Comparison of ENCODE assay signal across 1 cellular context in the genomic region with DNA sequence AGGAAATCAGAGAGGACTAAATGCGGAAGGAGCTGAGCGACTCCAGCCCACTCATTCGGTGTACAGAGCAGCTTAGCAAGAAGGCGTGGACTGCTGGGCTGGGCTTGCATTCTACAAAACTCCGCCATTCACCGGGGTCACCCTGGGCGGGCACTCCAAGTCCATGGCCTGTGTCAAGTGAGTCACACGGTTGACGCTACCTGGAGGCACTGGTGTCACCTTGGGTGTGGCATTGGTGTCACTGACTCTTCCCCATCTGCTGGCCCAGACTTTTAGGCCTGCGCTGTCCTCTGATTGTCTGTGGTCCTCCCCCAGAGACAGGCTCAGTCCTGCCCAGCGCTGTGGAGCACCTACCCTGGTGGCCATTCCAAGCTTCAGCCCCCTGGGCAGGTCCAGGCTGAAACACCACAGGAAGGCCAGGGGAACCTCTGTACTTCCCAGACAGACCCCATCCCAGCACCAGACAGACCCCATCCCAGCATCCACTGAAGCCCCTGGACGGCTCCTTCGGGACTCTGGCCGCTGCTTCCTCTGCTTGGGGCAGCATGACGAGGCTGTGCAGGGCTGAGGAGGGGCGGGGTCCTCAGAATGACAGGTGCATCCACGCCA.
TF ChIP-seq lines count a peak whose summit lies in the region.

No MANE protein-coding gene starts in this region.

TF ChIP-seq in H1, 55 proteins besides CTCF, POLR2A, EP300 and RAD21:
- TF ChIP-seq CHD1 (IDR thresholded peaks at IDR 0.05; ENCODE audit: low read depth, low read length) (no peak), HDAC6 (IDR thresholded peaks at IDR 0.05; ENCODE audit: low read depth, low read length) (no peak), YY1 (IDR thresholded peaks at IDR 0.05; ENCODE audit: low read depth, low read length) (no peak), POLR2AphosphoS5 (IDR thresholded peaks at IDR 0.05; ENCODE audit: low read depth, low read length) (no peak), SIX5 (IDR thresholded peaks at IDR 0.05; ENCODE audit: low read depth, low read length) (no peak), SIRT6 (IDR thresholded peaks at IDR 0.05; ENCODE audit: low read length) (no peak), HDAC2 (IDR thresholded peaks at IDR 0.05; ENCODE audit: borderline replicate concordance in 1 of 2, low read depth in 2 of 2, low read length in 2 of 2) (no peak), SIN3A (conservative IDR thresholded peaks at IDR 0.05 in 1 of 2, IDR thresholded peaks at IDR 0.05 in 1 of 2; ENCODE audit: low read depth in 1 of 2, low read length in 2 of 2) (no peak), GTF2F1 (IDR thresholded peaks at IDR 0.05; ENCODE audit: borderline replicate concordance, low read depth, low read length) (no peak), JUN (IDR thresholded peaks at IDR 0.05; ENCODE audit: low read depth, low read length) (no peak), FOSL1 (IDR thresholded peaks at IDR 0.05; ENCODE audit: insufficient read depth, low read depth, low read length) (no peak), CEBPB (IDR thresholded peaks at IDR 0.05; ENCODE audit: low read depth, low read length) (no peak), RFX5 (IDR thresholded peaks at IDR 0.05; ENCODE audit: borderline replicate concordance, low read depth, low read length) (no peak), NRF1 (IDR thresholded peaks at IDR 0.05; ENCODE audit: low read depth, low read length) (no peak)
- TF ChIP-seq, protein P1, sequence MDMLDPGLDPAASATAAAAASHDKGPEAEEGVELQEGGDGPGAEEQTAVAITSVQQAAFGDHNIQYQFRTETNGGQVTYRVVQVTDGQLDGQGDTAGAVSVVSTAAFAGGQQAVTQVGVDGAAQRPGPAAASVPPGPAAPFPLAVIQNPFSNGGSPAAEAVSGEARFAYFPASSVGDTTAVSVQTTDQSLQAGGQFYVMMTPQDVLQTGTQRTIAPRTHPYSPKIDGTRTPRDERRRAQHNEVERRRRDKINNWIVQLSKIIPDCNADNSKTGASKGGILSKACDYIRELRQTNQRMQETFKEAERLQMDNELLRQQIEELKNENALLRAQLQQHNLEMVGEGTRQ (IDR thresholded peaks at IDR 0.05; ENCODE audit: low read length), result no peak
